ENCODE assay signal across 8 cellular contexts in genomic region chr1:156126701-156127534, GRCh38. TPM values are rescaled to one million over a fixed set of nuclear protein-coding genes. Genes with fewer than 3 reads are reported as not detected.
DNase-seq lines count a peak whose midpoint lies in the region; ATAC-seq and FAIRE-seq lines count a peak whose summit lies in the region.

No MANE protein-coding gene starts in this region.

- peaks cover 6% of the 10 kb centered on the region for H3K27me3 Mint-ChIP-seq in IgD-negative memory B cell
- H3K27me3 Mint-ChIP-seq in central memory CD8-positive, alpha-beta T cell, result no peaks in the 10 kb centered on the region

- peak overlapping the region; percentile 95 for H3K27ac ChIP-seq in muscle layer of colon (ENCODE audit: low read depth, low read length)

- H3K4me1 ChIP-seq in muscle layer of colon (ENCODE audit: insufficient read depth, low read length), result peaks cover 82% of the 10 kb centered on the region

- H3K9ac ChIP-seq in muscle layer of colon (ENCODE audit: low read length), result peak overlapping the region; percentile 54

- ATAC-seq in Right ventricle myocardium inferior, result no peak
- peak; percentile 67 for ATAC-seq in central memory CD8-positive, alpha-beta T cell (replicated peaks; ENCODE audit: extremely low read depth, poor library complexity, severe bottlenecking)
- ATAC-seq in stimulated activated naive CD8-positive, alpha-beta T cell treated with anti-CD3 and anti-CD28 coated beads, Interleukin-15, Interleukin-2, amounts not matched to agents 100 U/mL and 50 U/mL, for 24 hours, result peak; percentile 85

- H3K9me3 ChIP-seq in muscle layer of colon (ENCODE audit: low read length), result no peaks in the 10 kb centered on the region

- peak overlapping the region; percentile 12 to 39 for H3K4me3 ChIP-seq in muscle layer of colon (ENCODE audit: low read depth in 1 of 2, low read length in 2 of 2)

- H3K36me3 ChIP-seq in muscle layer of colon (ENCODE audit: insufficient read depth, low read length), result peaks cover 18% of the 10 kb centered on the region

- DNase-seq in Right ventricle myocardium inferior (ENCODE audit: missing footprints) (peak; percentile 71), cardiac septum (ENCODE audit: low spot score) (no peak), frontal cortex (ENCODE audit: low spot score in 2 of 2) (no peak)
- DNase-seq in activated CD4-positive, alpha-beta T cell treated with anti-CD3 and anti-CD28 coated beads for 1 hour, result peak; percentile 66
- DNase-seq in central memory CD8-positive, alpha-beta T cell (ENCODE audit: low spot score in 2 of 2), result peak in 1 of 2 donors; percentile 75
- DNase-seq in stimulated activated naive CD8-positive, alpha-beta T cell treated with anti-CD3 and anti-CD28 coated beads, Interleukin-15, Interleukin-2, amounts not matched to agents 100 U/mL and 50 U/mL, for 24 hours, result peak; percentile 86

- peak overlapping the region in 2 of 4 donors; percentile 83 to 84 for H3K4me3 Mint-ChIP-seq in IgD-negative memory B cell
- peak overlapping the region; percentile 66 for H3K4me3 Mint-ChIP-seq in central memory CD8-positive, alpha-beta T cell

- H3K27ac Mint-ChIP-seq in IgD-negative memory B cell, result peak overlapping the region; percentile 23 to 89 (median 27)
- H3K27ac Mint-ChIP-seq in central memory CD8-positive, alpha-beta T cell (ENCODE audit: low read depth), result peak overlapping the region; percentile 97

- H3K9me3 Mint-ChIP-seq in IgD-negative memory B cell, result no peaks in the 10 kb centered on the region
- no peaks in the 10 kb centered on the region for H3K9me3 Mint-ChIP-seq in central memory CD8-positive, alpha-beta T cell

- no peaks in the 10 kb centered on the region for H3K36me3 Mint-ChIP-seq in IgD-negative memory B cell
- H3K36me3 Mint-ChIP-seq in central memory CD8-positive, alpha-beta T cell (ENCODE audit: insufficient read depth), result peaks cover 69% of the 10 kb centered on the region

- no peak for FAIRE-seq in frontal cortex (lab: Jason Lieb, UNC)

- intact Hi-C loops in Right ventricle myocardium inferior (cut with DNase I) (loop anchor here (10.0 kb wide), 1 partner anchor 538 kb away; no protein-coding TSS in a partner anchor), cardiac septum (cut with DNase I) (loop anchor here (10.0 kb wide), 1 partner anchor 538 kb away; no protein-coding TSS in a partner anchor)

- H3K27me3 ChIP-seq in muscle layer of colon (ENCODE audit: control insufficient read depth in 1 of 2, insufficient read depth in 2 of 2, low read length in 2 of 2), result no peaks in the 10 kb centered on the region

- peaks cover 10 to 26% (median 18%) of the 10 kb centered on the region in 3 donors for H3K4me1 Mint-ChIP-seq in IgD-negative memory B cell
- peaks cover 69% of the 10 kb centered on the region for H3K4me1 Mint-ChIP-seq in central memory CD8-positive, alpha-beta T cell

RNA-seq across cellular contexts. Expression of gene LMNA, which starts 12.4 kb away (rescaled TPM):
- 288 TPM for total RNA-seq in Right ventricle myocardium inferior
- 298 TPM for total RNA-seq in cardiac septum
- 5.7 TPM for polyA plus RNA-seq in IgD-negative memory B cell
- 14.3 TPM for total RNA-seq in frontal cortex

RNA-seq across cellular contexts. Expression of gene SEMA4A, which starts 26.5 kb away (rescaled TPM):
- 2.2 TPM for total RNA-seq in Right ventricle myocardium inferior
- total RNA-seq in cardiac septum, result 2.7 TPM
- 11.0 TPM for polyA plus RNA-seq in IgD-negative memory B cell
- 22.0 TPM for total RNA-seq in frontal cortex

RNA-seq across cellular contexts. Expression of gene MEX3A, which starts 44.7 kb away (rescaled TPM):
- 0.24 TPM for total RNA-seq in Right ventricle myocardium inferior
- total RNA-seq in cardiac septum, result 0.24 TPM
- 0.05 TPM for polyA plus RNA-seq in IgD-negative memory B cell
- 43.2 TPM for total RNA-seq in frontal cortex

Comparison
In these comparisons a context has a peak if more than half of its experiments do, and no peak if none do; other contexts are left out.
1. DNase-seq: peak in Right ventricle myocardium inferior (single experiment), activated CD4-positive, alpha-beta T cell treated with anti-CD3 and anti-CD28 coated beads for 1 hour (single experiment) and stimulated activated naive CD8-positive, alpha-beta T cell treated with anti-CD3 and anti-CD28 coated beads, Interleukin-15, Interleukin-2, amounts not matched to agents 100 U/mL and 50 U/mL, for 24 hours (single experiment); none in cardiac septum (single experiment) and frontal cortex (0 of 2).
2. RNA of gene LMNA, which starts 12.4 kb away (total RNA-seq): 298 TPM in cardiac septum (single experiment) and 288 TPM in Right ventricle myocardium inferior (single experiment); 14.3 TPM in frontal cortex (single experiment); every median in the first group is over 10 times any median in the second.
3. RNA of gene MEX3A, which starts 44.7 kb away (total RNA-seq): 43.2 TPM in frontal cortex (single experiment); 0.24 TPM in Right ventricle myocardium inferior (single experiment) and 0.24 TPM in cardiac septum (single experiment); every median in the first group is over 10 times any median in the second.